13 cellular contexts compared by ENCODE assay signal in genomic region chr5:180085837-180086236, GRCh38. TPM values are rescaled to one million over a fixed set of nuclear protein-coding genes. Genes with fewer than 3 reads are reported as not detected.
DNase-seq lines count a peak whose midpoint lies in the region; ATAC-seq and TF ChIP-seq lines count a peak whose summit lies in the region.
"Had no signal": no experiment of that assay in that cellular context is flagged by ENCODE, and none has a peak within 500 bp of the region (broad histone marks: within the 10 kb centered on the region; RNA-seq: fewer than 3 reads in every experiment).

No MANE protein-coding gene starts in this region.

- intact Hi-C loops in spleen (cut with DNase I; ENCODE audit: low total_unique reads): no loop called here

- peak; percentile 64; the same call in 2 of the 3 replicates for ATAC-seq in DND-41 (ENCODE audit: insufficient read depth, low read depth)
- ATAC-seq in HG02610 (IDR thresholded peaks at IDR 0.05; ENCODE audit: unreplicated experiment): no peak

- TF ChIP-seq POLR2A in spleen (IDR thresholded peaks at IDR 0.05): no peak

- no peak overlapping the region for H3K9ac ChIP-seq in DND-41 (ENCODE audit: low read depth, low read length)
- H3K9ac ChIP-seq in Loucy (ENCODE audit: low read depth, low read length, poor library complexity, severe bottlenecking): no peak overlapping the region
- H3K9ac ChIP-seq: GM23248 had no signal

- TF ChIP-seq CTCF in DND-41 (IDR thresholded peaks at IDR 0.05; ENCODE audit: borderline replicate concordance, extremely low read depth, low read length, poor library complexity, severe bottlenecking): no peak
- no peak for TF ChIP-seq CTCF in Loucy (conservative IDR thresholded peaks at IDR 0.05; ENCODE audit: low read length)
- no peak for TF ChIP-seq CTCF in spleen (IDR thresholded peaks at IDR 0.05 in 8 of 11, conservative IDR thresholded peaks at IDR 0.05 in 3 of 11)

- H3F3A ChIP-seq in Loucy (ENCODE audit: low read depth): no peaks in the 10 kb centered on the region

- H3K27ac ChIP-seq in DND-41 (ENCODE audit: low read length): no peak overlapping the region
- no peak overlapping the region for H3K27ac ChIP-seq in spleen
- H3K27ac ChIP-seq: GM23248, thoracic aorta had no signal

- H2AFZ ChIP-seq in DND-41 (ENCODE audit: low read depth, low read length): peak overlapping the region; percentile 39
- peak overlapping the region; percentile 70; the same call in 1 of the 2 replicates for H2AFZ ChIP-seq in Loucy (ENCODE audit: low read length)
- H2AFZ ChIP-seq: GM23248 had no signal

- H3K4me3 ChIP-seq in DND-41 (ENCODE audit: low read depth in 1 of 2, low read length in 2 of 2) (no peak overlapping the region), Loucy (ENCODE audit: low read length, poor library complexity, severe bottlenecking) (no peak overlapping the region), spleen (no peak overlapping the region)
- H3K4me3 ChIP-seq: GM23248, thoracic aorta had no signal

- H3K9me3 ChIP-seq in DND-41 (ENCODE audit: insufficient read depth, low read length, severe bottlenecking): no peaks in the 10 kb centered on the region
- H3K9me3 ChIP-seq in Loucy (ENCODE audit: insufficient read depth, low read depth, low read length): no peaks in the 10 kb centered on the region
- H3K9me3 ChIP-seq in spleen: no peaks in the 10 kb centered on the region
- H3K9me3 ChIP-seq: thoracic aorta had no signal

- WGBS in spleen, 5 donors: 42 to 58% (median 53%) methylated on average over 7 of the region's 7 CpGs

- peaks cover 2% of the 10 kb centered on the region for H3K27me3 ChIP-seq in DND-41 (ENCODE audit: insufficient read depth, low read length, poor library complexity)
- H3K27me3 ChIP-seq in Loucy (ENCODE audit: insufficient read depth, low read length, poor library complexity, severe bottlenecking): no peaks in the 10 kb centered on the region
- H3K27me3 ChIP-seq in spleen (replicated peaks in 1 of 7): peaks cover 0 to 47% (median 4%) of the 10 kb centered on the region in 7 donors

- H3K79me2 ChIP-seq in DND-41 (ENCODE audit: insufficient read depth, low read length) (no peaks in the 10 kb centered on the region), Loucy (ENCODE audit: insufficient read depth, low read length) (no peaks in the 10 kb centered on the region)

- no peak overlapping the region for H3K4me2 ChIP-seq in DND-41 (ENCODE audit: insufficient read depth, low read length)
- peak overlapping the region; percentile 43 for H3K4me2 ChIP-seq in Loucy (ENCODE audit: low read depth, low read length, poor library complexity, severe bottlenecking)

- H3K9me2 ChIP-seq in Loucy (replicated peaks; ENCODE audit: low read depth, low read length): no peaks in the 10 kb centered on the region

- H3K4me1 ChIP-seq in DND-41 (ENCODE audit: insufficient read depth, low read length) (peaks cover 2% of the 10 kb centered on the region), Loucy (ENCODE audit: insufficient read depth, low read length, poor library complexity, severe bottlenecking) (peaks cover 4% of the 10 kb centered on the region), spleen (peaks cover 0 to 25% (median 9%) of the 10 kb centered on the region in 6 donors)

- DNase-seq in DND-41: peak; percentile 42
- peak; percentile 60 for DNase-seq in astrocyte of the hippocampus (ENCODE audit: low read depth, low spot score)
- peak; percentile 10 to 41 for DNase-seq in lung microvascular endothelial cell (ENCODE audit: low read depth in 2 of 2)
- no peak for DNase-seq in middle frontal gyrus (ENCODE audit: extremely low spot score, low spot score)
- no peak for DNase-seq in spleen
- DNase-seq: activated CD4-positive, alpha-beta T cell treated with anti-CD3 and anti-CD28 coated beads, Interleukin-2, amount 50 U/mL, for 4 hours; activated gamma-delta T cell treated with Interleukin-2 at 50 U/mL for 16 hours; GM23248; naive B cell; NCI-H1694 had no signal

- no peaks in the 10 kb centered on the region for H4K20me1 ChIP-seq in DND-41 (ENCODE audit: insufficient read depth, low read length)
- no peaks in the 10 kb centered on the region for H4K20me1 ChIP-seq in Loucy (ENCODE audit: insufficient read depth, low read length, poor library complexity, severe bottlenecking)

- H3K36me3 ChIP-seq in DND-41 (ENCODE audit: insufficient read depth, low read length) (no peaks in the 10 kb centered on the region), Loucy (ENCODE audit: insufficient read depth, low read length) (no peaks in the 10 kb centered on the region), spleen (no peaks in the 10 kb centered on the region)
- H3K36me3 ChIP-seq: thoracic aorta had no signal

RNA-seq across cellular contexts. Expression of gene RNF130, which starts 14.3 kb away (rescaled TPM):
- 16.8 and 37.7 TPM in 2 replicates for total RNA-seq in lung microvascular endothelial cell
- 100 to 1,000 TPM in 1 of 7 donors, 10 to 100 TPM in 6; 64.5 to 119 (median 84.1) TPM for total RNA-seq in spleen
- 10 to 100 TPM; 44.1 to 57.0 (median 45.4) TPM for polyA plus RNA-seq in spleen

Comparison
In these comparisons a context has a peak if more than half of its experiments do, and no peak if none do; other contexts are left out.
1. DNase-seq: peak in DND-41 (single experiment), astrocyte of the hippocampus (single experiment) and lung microvascular endothelial cell (2 of 2); none in middle frontal gyrus (single experiment) and spleen (single experiment).